ENCODE assay signal across 27 cellular contexts in genomic region chr6:38142178-38142902, GRCh38.
"Had no signal": no experiment of that assay in that cellular context is flagged by ENCODE, and none has a peak within 500 bp of the region (broad histone marks: within the 10 kb centered on the region; RNA-seq: fewer than 3 reads in every experiment).

No MANE protein-coding gene starts in this region.

- H3K4me3 Mint-ChIP-seq: activated CD4-positive, alpha-beta T cell treated with anti-CD3 and anti-CD28 coated beads for 36 hours; activated CD8-positive, alpha-beta memory T cell treated with anti-CD3 and anti-CD28 coated beads, Interleukin-2, amount 10 ng/mL, durations not matched to agents 7 days and 5 days; activated CD8-positive, alpha-beta T cell treated with anti-CD3 and anti-CD28 coated beads, Interleukin-2, amount 10 ng/mL, durations not matched to agents 7 days and 5 days; activated T-helper 1 cell treated with anti-CD3 and anti-CD28 coated beads, Interleukin-12 subunit alpha, Interleukin-12 subunit beta, Interleukin-2, Interleukin-4 antibody, amounts not matched to agents 30 ng/mL and 10 ng/mL and 1 ng/mL, durations not matched to agents 14 hours and 24 hours and 36 hours; naive thymus-derived CD8-positive, alpha-beta T cell; stimulated activated effector memory CD8-positive, alpha-beta T cell treated with anti-CD3 and anti-CD28 coated beads, Interleukin-12 subunit alpha, Interleukin-12 subunit beta, amount 100 ng/mL, for 72 hours; stimulated activated naive CD8-positive, alpha-beta T cell treated with anti-CD3 and anti-CD28 coated beads, Interleukin-15, Interleukin-2, amounts not matched to agents 100 ng/mL and 50 ng/mL, for 24 hours; T-helper 2 cell treated with Interferon-gamma antibody and Interleukin-4, amounts not matched to agents 5 μg/mL and 100 μg/mL, for 36 hours; type B pancreatic cell had no signal

- H3K27me3 Mint-ChIP-seq: activated CD4-positive, alpha-beta T cell treated with anti-CD3 and anti-CD28 coated beads for 36 hours; activated CD8-positive, alpha-beta memory T cell treated with anti-CD3 and anti-CD28 coated beads, Interleukin-2, amount 10 ng/mL, durations not matched to agents 7 days and 5 days; naive thymus-derived CD8-positive, alpha-beta T cell; stimulated activated naive CD8-positive, alpha-beta T cell treated with anti-CD3 and anti-CD28 coated beads, Interleukin-15, Interleukin-2, amounts not matched to agents 100 ng/mL and 50 ng/mL, for 24 hours; type B pancreatic cell had no signal

- DNase-seq: activated CD4-positive, alpha-beta T cell treated with anti-CD3 and anti-CD28 coated beads for 36 hours; activated CD4-positive, CD25-positive, alpha-beta regulatory T cell; activated CD8-positive, alpha-beta memory T cell treated with anti-CD3 and anti-CD28 coated beads, Interleukin-2, amount 10 ng/mL, durations not matched to agents 7 days and 5 days; activated CD8-positive, alpha-beta T cell treated with anti-CD3 and anti-CD28 coated beads, Interleukin-2, amount 10 ng/mL, durations not matched to agents 7 days and 5 days; activated effector memory CD4-positive, alpha-beta T cell treated with anti-CD3 and anti-CD28 coated beads, Interleukin-2, amount 50 U/mL, for 16 hours; activated naive CD4-positive, alpha-beta T cell treated with anti-CD3 and anti-CD28 coated beads, Interleukin-2, amount 50 U/mL, for 16 hours; activated T-cell treated with anti-CD3 and anti-CD28 coated beads for 4 hours; amniotic stem cell; central memory CD4-positive, alpha-beta T cell; dermis blood vessel endothelial cell; effector CD8-positive, alpha-beta T cell; glutamatergic neuron; kidney; left colon; naive thymus-derived CD8-positive, alpha-beta T cell; stimulated activated CD4-positive, alpha-beta T cell treated with anti-CD3 and anti-CD28 coated beads, Interleukin-12 subunit alpha, Interleukin-12 subunit beta, amount 100 ng/mL, for 4 hours; stimulated activated CD4-positive, alpha-beta T cell treated with anti-CD3 and anti-CD28 coated beads, Interleukin-4, amount 100 ng/mL, for 1 hour; T-helper 1 cell had no signal

- H3K9me3 Mint-ChIP-seq: activated T-helper 1 cell treated with anti-CD3 and anti-CD28 coated beads, Interleukin-12 subunit alpha, Interleukin-12 subunit beta, Interleukin-2, Interleukin-4 antibody, amounts not matched to agents 30 ng/mL and 10 ng/mL and 1 ng/mL, durations not matched to agents 14 hours and 24 hours and 36 hours; naive thymus-derived CD8-positive, alpha-beta T cell; stimulated activated effector memory CD8-positive, alpha-beta T cell treated with anti-CD3 and anti-CD28 coated beads, Interleukin-12 subunit alpha, Interleukin-12 subunit beta, amount 100 ng/mL, for 72 hours; stimulated activated naive CD8-positive, alpha-beta T cell treated with anti-CD3 and anti-CD28 coated beads, Interleukin-15, Interleukin-2, amounts not matched to agents 100 ng/mL and 50 ng/mL, for 24 hours; T-helper 2 cell treated with Interferon-gamma antibody and Interleukin-4, amounts not matched to agents 5 μg/mL and 100 μg/mL, for 36 hours; type B pancreatic cell had no signal

- ATAC-seq: activated CD4-positive, alpha-beta T cell treated with anti-CD3 and anti-CD28 coated beads for 36 hours; activated CD8-positive, alpha-beta memory T cell treated with anti-CD3 and anti-CD28 coated beads, Interleukin-2, amount 10 ng/mL, durations not matched to agents 7 days and 5 days; activated CD8-positive, alpha-beta T cell treated with anti-CD3 and anti-CD28 coated beads, Interleukin-2, amount 10 ng/mL, durations not matched to agents 7 days and 5 days; left colon; naive thymus-derived CD8-positive, alpha-beta T cell; stimulated activated effector memory CD8-positive, alpha-beta T cell treated with anti-CD3 and anti-CD28 coated beads, Interleukin-12 subunit alpha, Interleukin-12 subunit beta, amount 100 ng/mL, for 72 hours had no signal

- H3K36me3 Mint-ChIP-seq: activated CD8-positive, alpha-beta memory T cell treated with anti-CD3 and anti-CD28 coated beads, Interleukin-2, amount 10 ng/mL, durations not matched to agents 7 days and 5 days had no signal

- H3K27ac Mint-ChIP-seq: activated CD4-positive, alpha-beta T cell treated with anti-CD3 and anti-CD28 coated beads for 36 hours; activated CD8-positive, alpha-beta memory T cell treated with anti-CD3 and anti-CD28 coated beads, Interleukin-2, amount 10 ng/mL, durations not matched to agents 7 days and 5 days; activated CD8-positive, alpha-beta T cell treated with anti-CD3 and anti-CD28 coated beads, Interleukin-2, amount 10 ng/mL, durations not matched to agents 7 days and 5 days; stimulated activated effector memory CD8-positive, alpha-beta T cell treated with anti-CD3 and anti-CD28 coated beads, Interleukin-12 subunit alpha, Interleukin-12 subunit beta, amount 100 ng/mL, for 72 hours; stimulated activated naive CD8-positive, alpha-beta T cell treated with anti-CD3 and anti-CD28 coated beads, Interleukin-15, Interleukin-2, amounts not matched to agents 100 ng/mL and 50 ng/mL, for 24 hours; T-helper 2 cell treated with Interferon-gamma antibody and Interleukin-4, amounts not matched to agents 5 μg/mL and 100 μg/mL, for 36 hours had no signal

- H3K4me3 ChIP-seq: skin epidermis had no signal

- H3K27ac ChIP-seq: skin epidermis had no signal

- H3K4me1 Mint-ChIP-seq: activated CD4-positive, alpha-beta T cell treated with anti-CD3 and anti-CD28 coated beads for 36 hours; activated CD8-positive, alpha-beta memory T cell treated with anti-CD3 and anti-CD28 coated beads, Interleukin-2, amount 10 ng/mL, durations not matched to agents 7 days and 5 days had no signal

- FAIRE-seq: astrocyte, colon, frontal cortex, kidney had no signal
